In genomic region chr15:23446215-23447106, GRCh38 we compare ENCODE assay signal across 1 cellular context.
TF ChIP-seq lines count a peak whose summit lies in the region.

No MANE protein-coding gene starts in this region.

TF ChIP-seq in HepG2, 621 proteins besides CTCF, POLR2A, EP300 and RAD21 (continued from another document and continues in another):
- no peak for TF ChIP-seq ZNF280D (CRISPR knock-in tag; IDR thresholded peaks at IDR 0.05)
- no peak for TF ChIP-seq ZFYVE20 (CRISPR knock-in tag; IDR thresholded peaks at IDR 0.05; ENCODE audit: borderline replicate concordance, low read depth)
- no peak for TF ChIP-seq DMTF1 (CRISPR knock-in tag; IDR thresholded peaks at IDR 0.05)
- no peak for TF ChIP-seq ZNF83 (CRISPR knock-in tag; IDR thresholded peaks at IDR 0.05; ENCODE audit: borderline replicate concordance)
- no peak for TF ChIP-seq SOX13 (IDR thresholded peaks at IDR 0.05)
- TF ChIP-seq SOX13 (CRISPR knock-in tag; conservative IDR thresholded peaks at IDR 0.05 in 1 of 2, IDR thresholded peaks at IDR 0.05 in 1 of 2): no peak
- no peak for TF ChIP-seq ZNF510 (CRISPR knock-in tag; IDR thresholded peaks at IDR 0.05; ENCODE audit: low read depth)
- TF ChIP-seq NRL (CRISPR knock-in tag; IDR thresholded peaks at IDR 0.05; ENCODE audit: borderline replicate concordance): no peak
- no peak for TF ChIP-seq SMYD3 (CRISPR knock-in tag; IDR thresholded peaks at IDR 0.05)
- peak; percentile 86; the same call in 1 of the 2 replicates for TF ChIP-seq CEBPB (IDR thresholded peaks at IDR 0.05; ENCODE audit: borderline replicate concordance, low read depth, low read length)
- TF ChIP-seq KDM5B (CRISPR knock-in tag; IDR thresholded peaks at IDR 0.05; ENCODE audit: borderline replicate concordance): no peak
- TF ChIP-seq HNF4G (IDR thresholded peaks at IDR 0.05; ENCODE audit: borderline replicate concordance, low read depth, low read length): peak; percentile 69
- TF ChIP-seq HNF4G (CRISPR knock-in tag; IDR thresholded peaks at IDR 0.05; ENCODE audit: borderline replicate concordance, low read depth): 0 out of 2 replicates have a peak, but pooled peaks have one; percentile 33
- TF ChIP-seq ZNF614 (CRISPR knock-in tag; IDR thresholded peaks at IDR 0.05; ENCODE audit: borderline replicate concordance): no peak
- no peak for TF ChIP-seq ZNF101 (CRISPR knock-in tag; IDR thresholded peaks at IDR 0.05; ENCODE audit: borderline replicate concordance, low read depth)
- TF ChIP-seq ZNF441 (CRISPR knock-in tag; IDR thresholded peaks at IDR 0.05; ENCODE audit: borderline replicate concordance): no peak
- TF ChIP-seq HDAC6 (IDR thresholded peaks at IDR 0.05; ENCODE audit: low read depth, low read length): no peak
- TF ChIP-seq HDAC2 (CRISPR knock-in tag; IDR thresholded peaks at IDR 0.05): no peak
- no peak for TF ChIP-seq ZNF557 (CRISPR knock-in tag; IDR thresholded peaks at IDR 0.05)
- no peak for TF ChIP-seq ZNF562 (CRISPR knock-in tag; IDR thresholded peaks at IDR 0.05; ENCODE audit: borderline replicate concordance)
- no peak for TF ChIP-seq ZKSCAN8 (CRISPR knock-in tag; IDR thresholded peaks at IDR 0.05; ENCODE audit: borderline replicate concordance)
- TF ChIP-seq ELF1 (CRISPR knock-in tag; IDR thresholded peaks at IDR 0.05): no peak
- no peak for TF ChIP-seq ZSCAN22 (CRISPR knock-in tag; IDR thresholded peaks at IDR 0.05)
- TF ChIP-seq U2AF2 (IDR thresholded peaks at IDR 0.05; ENCODE audit: low read depth, low read length): no peak
- peak; percentile 38; the same call in 1 of the 2 replicates for TF ChIP-seq SAP130 (CRISPR knock-in tag; IDR thresholded peaks at IDR 0.05; ENCODE audit: low read depth)
- no peak for TF ChIP-seq PAXIP1 (CRISPR knock-in tag; conservative IDR thresholded peaks at IDR 0.05)
- no peak for TF ChIP-seq RFX3 (CRISPR knock-in tag; IDR thresholded peaks at IDR 0.05)
- no peak for TF ChIP-seq SAFB2 (CRISPR knock-in tag; IDR thresholded peaks at IDR 0.05; ENCODE audit: borderline replicate concordance, low read depth)
- TF ChIP-seq LBX2 (CRISPR knock-in tag; IDR thresholded peaks at IDR 0.05; ENCODE audit: borderline replicate concordance): no peak
- TF ChIP-seq PRMT3 (CRISPR knock-in tag; IDR thresholded peaks at IDR 0.05; ENCODE audit: borderline replicate concordance, low read depth): no peak
- TF ChIP-seq ZNF597 (CRISPR knock-in tag; IDR thresholded peaks at IDR 0.05): no peak
- no peak for TF ChIP-seq TBX2 (CRISPR knock-in tag; IDR thresholded peaks at IDR 0.05; ENCODE audit: borderline replicate concordance)
- no peak for TF ChIP-seq MNT (IDR thresholded peaks at IDR 0.05)
- TF ChIP-seq MED1 (CRISPR knock-in tag; IDR thresholded peaks at IDR 0.05): peak; percentile 21; the same call in 1 of the 2 replicates
- no peak for TF ChIP-seq POLR2AphosphoS2 (IDR thresholded peaks at IDR 0.05; ENCODE audit: low read depth, low read length)
- TF ChIP-seq ZBTB8A (CRISPR knock-in tag; IDR thresholded peaks at IDR 0.05; ENCODE audit: borderline replicate concordance, low read depth): no peak
- no peak for TF ChIP-seq ASH2L (IDR thresholded peaks at IDR 0.05; ENCODE audit: insufficient read length, low read depth, low read length)
- TF ChIP-seq FOXA3 (CRISPR knock-in tag; IDR thresholded peaks at IDR 0.05): peak; percentile 21; the same call in 1 of the 2 replicates
- no peak for TF ChIP-seq ZNF383 (CRISPR knock-in tag; IDR thresholded peaks at IDR 0.05; ENCODE audit: borderline replicate concordance)
- TF ChIP-seq KLF12 (CRISPR knock-in tag; IDR thresholded peaks at IDR 0.05; ENCODE audit: borderline replicate concordance): no peak
- TF ChIP-seq ARID2 (CRISPR knock-in tag; IDR thresholded peaks at IDR 0.05; ENCODE audit: borderline replicate concordance): no peak
- TF ChIP-seq PITX1 (CRISPR knock-in tag; IDR thresholded peaks at IDR 0.05): no peak
- no peak for TF ChIP-seq KMT2B (CRISPR knock-in tag; IDR thresholded peaks at IDR 0.05)
- TF ChIP-seq WIZ (CRISPR knock-in tag; IDR thresholded peaks at IDR 0.05): no peak
- TF ChIP-seq MAZ (IDR thresholded peaks at IDR 0.05; ENCODE audit: borderline replicate concordance, low read depth, low read length): no peak
- TF ChIP-seq MAZ (CRISPR knock-in tag; IDR thresholded peaks at IDR 0.05; ENCODE audit: low read depth): no peak
- TF ChIP-seq KLF6 (CRISPR knock-in tag; IDR thresholded peaks at IDR 0.05): no peak
- no peak for TF ChIP-seq FOXP1 (IDR thresholded peaks at IDR 0.05)
- TF ChIP-seq FOXP1 (CRISPR knock-in tag; IDR thresholded peaks at IDR 0.05): no peak
- no peak for TF ChIP-seq ZSCAN9 (CRISPR knock-in tag; IDR thresholded peaks at IDR 0.05; ENCODE audit: borderline replicate concordance)
- TF ChIP-seq THAP8 (CRISPR knock-in tag; IDR thresholded peaks at IDR 0.05; ENCODE audit: borderline replicate concordance): no peak
- TF ChIP-seq ZMAT3 (CRISPR knock-in tag; conservative IDR thresholded peaks at IDR 0.05): no peak
- no peak for TF ChIP-seq STAG1 (CRISPR knock-in tag; IDR thresholded peaks at IDR 0.05)
- no peak for TF ChIP-seq HOMEZ (CRISPR knock-in tag; IDR thresholded peaks at IDR 0.05; ENCODE audit: low read depth)
- TF ChIP-seq PLSCR1 (CRISPR knock-in tag; IDR thresholded peaks at IDR 0.05; ENCODE audit: borderline replicate concordance): no peak
